Comparison of ENCODE assay signal across 9 cellular contexts in the genomic region with DNA sequence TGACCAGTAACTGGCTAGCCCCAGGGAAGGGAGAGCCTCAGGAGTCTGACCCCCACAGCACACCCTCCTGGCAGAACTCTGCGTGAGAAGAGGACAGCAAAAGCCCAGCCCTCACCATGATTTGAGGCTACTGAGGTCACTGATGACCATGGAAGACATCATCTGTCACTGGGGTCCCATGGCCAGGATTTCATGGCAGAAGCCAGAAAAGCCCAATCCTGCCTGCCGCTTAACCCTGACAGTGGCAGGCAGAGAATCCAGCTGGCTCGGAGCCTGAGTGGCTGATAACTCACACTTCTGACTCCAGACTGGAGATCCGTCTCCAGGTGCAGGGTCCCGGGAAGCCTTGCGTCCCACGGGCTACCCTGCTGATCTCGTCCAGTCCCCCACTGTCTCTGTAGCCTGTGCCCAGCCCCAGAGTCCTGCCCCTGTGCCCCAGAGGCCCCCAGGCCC. TPM values are rescaled to one million over a fixed set of nuclear protein-coding genes. Genes with fewer than 3 reads are reported as not detected.
DNase-seq lines count a peak whose midpoint lies in the region; ATAC-seq and TF ChIP-seq lines count a peak whose summit lies in the region.
"Had no signal": no experiment of that assay in that cellular context is flagged by ENCODE, and none has a peak within 500 bp of the region (broad histone marks: within the 10 kb centered on the region; RNA-seq: fewer than 3 reads in every experiment).

No MANE protein-coding gene starts in this region.

- H3K4me1 ChIP-seq in PC-9 (replicated peaks; ENCODE audit: insufficient read depth) = no peaks in the 10 kb centered on the region
- no peaks in the 10 kb centered on the region for H3K4me1 ChIP-seq in foreskin keratinocyte
- no peaks in the 10 kb centered on the region for H3K4me1 ChIP-seq in psoas muscle

- DNase-seq in EL (peak; percentile 38), PC-9 (no peak), foreskin keratinocyte (no peak), psoas muscle (no peak), AML-193 (lab: John Stamatoyannopoulos, UW) (no peak), GM19240 (ENCODE audit: insufficient read length, low spot score) (no peak), NCI-H2107 (lab: John Stamatoyannopoulos, UW) (no peak), type B pancreatic cell (ENCODE audit: extremely low spot score, unreplicated experiment) (no peak)

- H3K27ac ChIP-seq in PC-9 = no peak overlapping the region
- H3K27ac ChIP-seq in foreskin keratinocyte = no peak overlapping the region
- no peak overlapping the region for H3K27ac ChIP-seq in psoas muscle

- H4K20me1 ChIP-seq in PC-9 (ENCODE audit: insufficient read depth) = no peaks in the 10 kb centered on the region

- no peaks in the 10 kb centered on the region for H3K79me2 ChIP-seq in PC-9 (ENCODE audit: low read depth)

- POLR2A ChIA-PET in PC-9 (lab: Charles Lee; ENCODE audit: unreplicated experiment) = interaction anchor here (0.6 kb wide), 2 partner anchors 97 to 171 kb away, joined by 3 to 5 read pairs; no protein-coding TSS in a partner anchor

- H3K27me3 Mint-ChIP-seq in type B pancreatic cell = peaks cover 50% of the 10 kb centered on the region

- 15 to 24% (median 24%) methylated on average over 8 of the region's 8 CpGs for WGBS in psoas muscle, 3 donors

- H3K4me2 ChIP-seq in PC-9 = peak overlapping the region; percentile 72

- intact Hi-C loops in PC-9 (cut with micrococcal nuclease; ENCODE audit: unreplicated experiment) (no loop called here), psoas muscle (cut with DNase I) (no loop called here)

- no peak overlapping the region for H3K4me3 Mint-ChIP-seq in type B pancreatic cell
- H3K4me3 Mint-ChIP-seq: T-helper 1 cell treated with Interleukin-12 subunit alpha and Interleukin-12 subunit beta and Interleukin-4 antibody, amounts not matched to agents 30 μg/mL and 1 μg/mL, for 36 hours had no signal

- H3K27me3 ChIP-seq in PC-9 (ENCODE audit: insufficient read depth, low read depth) = no peaks in the 10 kb centered on the region
- H3K27me3 ChIP-seq in foreskin keratinocyte = peaks cover 40% of the 10 kb centered on the region
- peaks cover 0 to 46% (median 5%) of the 10 kb centered on the region in 3 donors for H3K27me3 ChIP-seq in psoas muscle (ENCODE audit: insufficient read depth in 3 of 3, low read length in 2 of 3)

- CTCF ChIA-PET in PC-9 (lab: Charles Lee) = interaction anchor here (0.6 to 1.0 kb wide), 2 partner anchors 31 to 941 kb away, joined by 3 to 7 read pairs; a partner anchor contains a TSS

- peaks cover 17% of the 10 kb centered on the region for H3K4me1 Mint-ChIP-seq in type B pancreatic cell (ENCODE audit: unreplicated experiment)

- H3K9me3 ChIP-seq in PC-9 (ENCODE audit: insufficient read depth, low read depth) (no peaks in the 10 kb centered on the region), psoas muscle (no peaks in the 10 kb centered on the region)

- H3K9me2 ChIP-seq in PC-9 (ENCODE audit: insufficient read depth) = no peaks in the 10 kb centered on the region

- no peak for TF ChIP-seq CTCF in PC-9 (conservative IDR thresholded peaks at IDR 0.05)
- no peak for TF ChIP-seq CTCF in foreskin keratinocyte (conservative IDR thresholded peaks at IDR 0.05)
- TF ChIP-seq CTCF in psoas muscle (IDR thresholded peaks at IDR 0.05) = no peak
- no peak for TF ChIP-seq CTCF in type B pancreatic cell (conservative IDR thresholded peaks at IDR 0.05)

- H3K36me3 ChIP-seq in PC-9 (ENCODE audit: low read depth) = no peaks in the 10 kb centered on the region
- H3K36me3 ChIP-seq in psoas muscle (ENCODE audit: insufficient read depth in 1 of 2, low read depth in 1 of 2) = peaks cover 0 to under 1% of the 10 kb centered on the region in 2 donors

- peak overlapping the region; percentile 52; the same call in 1 of the 2 replicates for H3K4me3 ChIP-seq in PC-9
- H3K4me3 ChIP-seq in psoas muscle = peak overlapping the region; percentile 52

- ATAC-seq in foreskin keratinocyte (peak; percentile 2), psoas muscle (peak in 1 of 4 donors; percentile 4)

- H3K36me3 Mint-ChIP-seq in type B pancreatic cell = peaks cover 3% of the 10 kb centered on the region

- H2AFZ ChIP-seq in PC-9 = 0 out of 2 replicates have a peak overlapping the region, but pooled peaks have one; percentile 52

- no peaks in the 10 kb centered on the region for H3F3A ChIP-seq in PC-9 (ENCODE audit: insufficient read depth, low read depth)

- BruUV-seq in PC-9 (replicated peaks; lab: Mats Ljungman, UMichigan) = no TSS peak

- H3K27ac Mint-ChIP-seq in type B pancreatic cell = no peak overlapping the region
- H3K27ac Mint-ChIP-seq: T-helper 1 cell treated with Interleukin-12 subunit alpha and Interleukin-12 subunit beta and Interleukin-4 antibody, amounts not matched to agents 30 μg/mL and 1 μg/mL, for 36 hours had no signal

- H3K9me3 Mint-ChIP-seq in type B pancreatic cell = no peaks in the 10 kb centered on the region
- H3K9me3 Mint-ChIP-seq: T-helper 1 cell treated with Interleukin-12 subunit alpha and Interleukin-12 subunit beta and Interleukin-4 antibody, amounts not matched to agents 30 μg/mL and 1 μg/mL, for 36 hours had no signal

RNA-seq across cellular contexts. Expression of a gene that starts 17.5 kb away (rescaled TPM):
- total RNA-seq in PC-9 (2021) (0.11 TPM in 1 of 2 replicates, not detected in the other), foreskin keratinocyte (not detected in 2 replicates), psoas muscle (under 1 TPM; 0.20 to 0.74 (median 0.37) TPM), type B pancreatic cell (ENCODE audit: low replicate concordance) (0.36 and 0.72 TPM in 2 replicates)
- polyA plus RNA-seq in foreskin keratinocyte (not detected in 2 replicates), psoas muscle (under 1 TPM; 0.06 to 0.40 (median 0.10) TPM)

RNA-seq across cellular contexts. Expression of a gene that starts 30.6 kb away (rescaled TPM):
- total RNA-seq in PC-9 (2021) = 18.2 and 30.7 TPM in 2 replicates
- total RNA-seq in foreskin keratinocyte = 20.9 and 23.1 TPM in 2 replicates
- polyA plus RNA-seq in foreskin keratinocyte = 24.7 and 26.3 TPM in 2 replicates
- 1 to 10 TPM; 3.0 to 7.9 (median 4.2) TPM for total RNA-seq in psoas muscle
- 1 to 10 TPM; 3.4 to 4.7 (median 3.7) TPM for polyA plus RNA-seq in psoas muscle
- total RNA-seq in type B pancreatic cell (ENCODE audit: low replicate concordance) = 28.1 and 44.4 TPM in 2 replicates

RNA-seq across cellular contexts. Expression of a gene that starts 51.3 kb away (rescaled TPM):
- total RNA-seq in PC-9 (2021) (not detected in 2 replicates), foreskin keratinocyte (not detected in 2 replicates), psoas muscle (not detected), type B pancreatic cell (ENCODE audit: low replicate concordance) (0.82 and 2.7 TPM in 2 replicates)
- polyA plus RNA-seq in foreskin keratinocyte (not detected in 2 replicates), psoas muscle (under 1 TPM in 1 of 3 donors, not detected in 2; 0.01 TPM)
